ENCODE assay signal across 24 cellular contexts in genomic region chr19:3323026-3323425, GRCh38. TPM values are rescaled to one million over a fixed set of nuclear protein-coding genes. Genes with fewer than 3 reads are reported as not detected.
DNase-seq lines count a peak whose midpoint lies in the region; ATAC-seq lines count a peak whose summit lies in the region.
"Had no signal": no experiment of that assay in that cellular context is flagged by ENCODE, and none has a peak within 500 bp of the region (broad histone marks: within the 10 kb centered on the region; RNA-seq: fewer than 3 reads in every experiment).

No MANE protein-coding gene starts in this region.

- peak; percentile 12 for ATAC-seq in stimulated activated naive CD8-positive, alpha-beta T cell treated with anti-CD3 and anti-CD28 coated beads, Interleukin-15, Interleukin-2, amounts not matched to agents 100 U/mL and 50 U/mL, for 24 hours
- ATAC-seq in stimulated activated naive CD8-positive, alpha-beta T cell treated with anti-CD3 and anti-CD28 coated beads, Interleukin-15, amount 100 ng/mL, for 72 hours = no peak
- peak; percentile 50 to 57 for ATAC-seq in naive B cell (ENCODE audit: low read depth in 2 of 2)
- ATAC-seq: Right ventricle myocardium inferior, SK-N-SH treated with all-trans-retinoic acid at 6 μM for 48 hours had no signal

- H3K27me3 Mint-ChIP-seq in stimulated activated naive CD8-positive, alpha-beta T cell treated with anti-CD3 and anti-CD28 coated beads, Interleukin-15, amount 100 ng/mL, for 72 hours = peaks cover 27% of the 10 kb centered on the region
- H3K27me3 Mint-ChIP-seq in naive B cell = peaks cover 4 to 43% (median 36%) of the 10 kb centered on the region in 3 donors

- no peak overlapping the region for H3K4me3 Mint-ChIP-seq in stimulated activated naive CD8-positive, alpha-beta T cell treated with anti-CD3 and anti-CD28 coated beads, Interleukin-15, amount 100 ng/mL, for 72 hours
- H3K4me3 Mint-ChIP-seq in naive B cell = no peak overlapping the region
- H3K4me3 Mint-ChIP-seq: CD4-positive, alpha-beta memory T cell had no signal

- DNase-seq in stimulated activated naive CD8-positive, alpha-beta T cell treated with anti-CD3 and anti-CD28 coated beads, Interleukin-15, Interleukin-2, amounts not matched to agents 100 U/mL and 50 U/mL, for 24 hours = no peak
- no peak for DNase-seq in stimulated activated naive CD8-positive, alpha-beta T cell treated with anti-CD3 and anti-CD28 coated beads, Interleukin-15, amount 100 ng/mL, for 72 hours
- peak; percentile 39 for DNase-seq in NAMALWA (ENCODE audit: low spot score)
- DNase-seq in naive B cell = no peak
- DNase-seq in NCI-H1092 treated with DMSO at 0.1 percent for 48 hours (lab: John Stamatoyannopoulos, UW) = no peak
- no peak for DNase-seq in pons (ENCODE audit: low spot score)
- DNase-seq in NCI-H2029 (lab: John Stamatoyannopoulos, UW) = no peak
- DNase-seq: C1 segment of cervical spinal cord; CD4-positive, alpha-beta memory T cell; COR-L47; GOT3; HCEC 1CT; Karpas-422; NCI-H1105; NCI-H1436 treated with DMSO at 0.1 percent for 48 hours; NCI-H187 treated with DMSO at 0.1 percent for 48 hours; NCI-H446 treated with DMSO at 0.1 percent for 48 hours; NCI-H526; NCI-H82; NK-92 treated with Interleukin-12 subunit alpha and Interleukin-12 subunit beta, amount 100 ng/mL, for 24 hours; PC-9; SJCRH30 had no signal

- H3K36me3 Mint-ChIP-seq in naive B cell = no peaks in the 10 kb centered on the region
- H3K36me3 Mint-ChIP-seq: CD4-positive, alpha-beta memory T cell had no signal

- no peaks in the 10 kb centered on the region for H3K9me3 Mint-ChIP-seq in stimulated activated naive CD8-positive, alpha-beta T cell treated with anti-CD3 and anti-CD28 coated beads, Interleukin-15, amount 100 ng/mL, for 72 hours
- peaks cover 0 to 3% (median 0%) of the 10 kb centered on the region in 7 donors for H3K9me3 Mint-ChIP-seq in naive B cell
- H3K9me3 Mint-ChIP-seq: CD4-positive, alpha-beta memory T cell had no signal

- H3K27ac Mint-ChIP-seq in stimulated activated naive CD8-positive, alpha-beta T cell treated with anti-CD3 and anti-CD28 coated beads, Interleukin-15, amount 100 ng/mL, for 72 hours = no peak overlapping the region
- H3K27ac Mint-ChIP-seq in naive B cell = no peak overlapping the region

- no peaks in the 10 kb centered on the region for H3K4me1 Mint-ChIP-seq in stimulated activated naive CD8-positive, alpha-beta T cell treated with anti-CD3 and anti-CD28 coated beads, Interleukin-15, amount 100 ng/mL, for 72 hours
- peaks cover 8 to 17% (median 10%) of the 10 kb centered on the region in 3 donors for H3K4me1 Mint-ChIP-seq in naive B cell

RNA-seq across cellular contexts. Expression of gene NFIC, which starts 43.4 kb away (rescaled TPM):
- polyA plus RNA-seq in naive B cell (ENCODE audit: low read depth in 6 of 6) = 10 to 100 TPM in 1 of 6 donors, 1 to 10 TPM in 4, not detected in 1; 3.4 to 11.4 (median 5.3) TPM
